1 cellular context compared by ENCODE assay signal in the genomic region with DNA sequence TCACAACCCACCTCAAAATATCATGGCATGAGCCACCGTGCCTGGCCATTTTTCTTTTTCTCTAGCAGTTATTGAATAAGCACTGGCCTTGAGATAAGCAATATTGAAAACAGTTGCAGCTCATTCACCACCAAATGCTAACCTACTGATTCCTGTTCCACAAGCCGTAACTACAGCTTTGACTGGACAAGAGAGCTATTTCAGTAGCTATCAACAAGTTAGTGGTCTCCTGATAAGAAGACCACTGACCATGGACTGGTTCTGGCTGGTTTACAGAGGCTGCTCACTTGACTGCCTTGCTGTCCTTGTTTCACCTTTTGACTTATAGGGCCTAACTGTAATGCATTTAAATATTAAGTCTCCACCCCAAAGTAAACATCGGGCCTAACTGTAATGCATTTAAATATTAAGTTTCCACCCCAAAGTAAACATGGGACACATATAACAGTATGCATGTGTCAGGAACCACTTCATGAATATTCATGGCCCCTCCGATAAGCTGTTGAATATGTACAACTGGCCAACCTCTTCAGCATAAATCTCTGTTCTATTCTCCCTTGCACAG.
TF ChIP-seq lines count a peak whose summit lies in the region.

No MANE protein-coding gene starts in this region.

TF ChIP-seq in K562, 482 proteins besides CTCF, POLR2A, EP300 and RAD21 (continued from another document):
- TF ChIP-seq, protein P1, sequence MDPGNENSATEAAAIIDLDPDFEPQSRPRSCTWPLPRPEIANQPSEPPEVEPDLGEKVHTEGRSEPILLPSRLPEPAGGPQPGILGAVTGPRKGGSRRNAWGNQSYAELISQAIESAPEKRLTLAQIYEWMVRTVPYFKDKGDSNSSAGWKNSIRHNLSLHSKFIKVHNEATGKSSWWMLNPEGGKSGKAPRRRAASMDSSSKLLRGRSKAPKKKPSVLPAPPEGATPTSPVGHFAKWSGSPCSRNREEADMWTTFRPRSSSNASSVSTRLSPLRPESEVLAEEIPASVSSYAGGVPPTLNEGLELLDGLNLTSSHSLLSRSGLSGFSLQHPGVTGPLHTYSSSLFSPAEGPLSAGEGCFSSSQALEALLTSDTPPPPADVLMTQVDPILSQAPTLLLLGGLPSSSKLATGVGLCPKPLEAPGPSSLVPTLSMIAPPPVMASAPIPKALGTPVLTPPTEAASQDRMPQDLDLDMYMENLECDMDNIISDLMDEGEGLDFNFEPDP (CRISPR knock-in tag; IDR thresholded peaks at IDR 0.05) = no peak
- no peak for TF ChIP-seq WHSC1 (IDR thresholded peaks at IDR 0.05; ENCODE audit: low read length)
- TF ChIP-seq DMBX1 (CRISPR knock-in tag; IDR thresholded peaks at IDR 0.05; ENCODE audit: borderline replicate concordance) = no peak
- no peak for TF ChIP-seq POLR2B (IDR thresholded peaks at IDR 0.05; ENCODE audit: low read depth, partially characterized antibody)
- 0 out of 4 replicates have a peak, but pooled peaks of 1 of the 2 experiments have one; percentile 8 for TF ChIP-seq TRIM24 (IDR thresholded peaks at IDR 0.05)
- no peak for TF ChIP-seq DACH1 (IDR thresholded peaks at IDR 0.05; ENCODE audit: partially characterized antibody)
- no peak for TF ChIP-seq LARP7 (IDR thresholded peaks at IDR 0.05)
- TF ChIP-seq ZNF561 (CRISPR knock-in tag; conservative IDR thresholded peaks at IDR 0.05) = no peak
- TF ChIP-seq TBL1XR1 (IDR thresholded peaks at IDR 0.05; ENCODE audit: low read length in 2 of 2) = no peak
- TF ChIP-seq, protein P2, sequence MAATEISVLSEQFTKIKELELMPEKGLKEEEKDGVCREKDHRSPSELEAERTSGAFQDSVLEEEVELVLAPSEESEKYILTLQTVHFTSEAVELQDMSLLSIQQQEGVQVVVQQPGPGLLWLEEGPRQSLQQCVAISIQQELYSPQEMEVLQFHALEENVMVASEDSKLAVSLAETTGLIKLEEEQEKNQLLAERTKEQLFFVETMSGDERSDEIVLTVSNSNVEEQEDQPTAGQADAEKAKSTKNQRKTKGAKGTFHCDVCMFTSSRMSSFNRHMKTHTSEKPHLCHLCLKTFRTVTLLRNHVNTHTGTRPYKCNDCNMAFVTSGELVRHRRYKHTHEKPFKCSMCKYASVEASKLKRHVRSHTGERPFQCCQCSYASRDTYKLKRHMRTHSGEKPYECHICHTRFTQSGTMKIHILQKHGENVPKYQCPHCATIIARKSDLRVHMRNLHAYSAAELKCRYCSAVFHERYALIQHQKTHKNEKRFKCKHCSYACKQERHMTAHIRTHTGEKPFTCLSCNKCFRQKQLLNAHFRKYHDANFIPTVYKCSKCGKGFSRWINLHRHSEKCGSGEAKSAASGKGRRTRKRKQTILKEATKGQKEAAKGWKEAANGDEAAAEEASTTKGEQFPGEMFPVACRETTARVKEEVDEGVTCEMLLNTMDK (IDR thresholded peaks at IDR 0.05; ENCODE audit: borderline replicate concordance, insufficient read depth, low read depth, low read length, poor library complexity, severe bottlenecking) = no peak
- TF ChIP-seq SREBF2 (CRISPR knock-in tag; IDR thresholded peaks at IDR 0.05) = no peak
- TF ChIP-seq FOXK1 (CRISPR knock-in tag; IDR thresholded peaks at IDR 0.05; ENCODE audit: borderline replicate concordance) = 0 out of 2 replicates have a peak, but pooled peaks have one; percentile 41
- no peak for TF ChIP-seq KLF13 (tag; IDR thresholded peaks at IDR 0.05; ENCODE audit: borderline replicate concordance, low read depth)
- TF ChIP-seq, protein P3, sequence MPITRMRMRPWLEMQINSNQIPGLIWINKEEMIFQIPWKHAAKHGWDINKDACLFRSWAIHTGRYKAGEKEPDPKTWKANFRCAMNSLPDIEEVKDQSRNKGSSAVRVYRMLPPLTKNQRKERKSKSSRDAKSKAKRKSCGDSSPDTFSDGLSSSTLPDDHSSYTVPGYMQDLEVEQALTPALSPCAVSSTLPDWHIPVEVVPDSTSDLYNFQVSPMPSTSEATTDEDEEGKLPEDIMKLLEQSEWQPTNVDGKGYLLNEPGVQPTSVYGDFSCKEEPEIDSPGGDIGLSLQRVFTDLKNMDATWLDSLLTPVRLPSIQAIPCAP (CRISPR knock-in tag; IDR thresholded peaks at IDR 0.05; ENCODE audit: borderline replicate concordance) = no peak
- no peak for TF ChIP-seq ZNF124 (CRISPR knock-in tag; IDR thresholded peaks at IDR 0.05)
- no peak for TF ChIP-seq JUN (IDR thresholded peaks at IDR 0.05; ENCODE audit: borderline replicate concordance, low read depth, low read length)
- TF ChIP-seq JUN (CRISPR knock-in tag; IDR thresholded peaks at IDR 0.05; ENCODE audit: borderline replicate concordance) = no peak
- TF ChIP-seq ZNF408 (CRISPR knock-in tag; IDR thresholded peaks at IDR 0.05; ENCODE audit: low read depth) = no peak
- TF ChIP-seq FOSL1 (tag; conservative IDR thresholded peaks at IDR 0.05) = no peak
- no peak for TF ChIP-seq ZBED1 (IDR thresholded peaks at IDR 0.05)
- no peak for TF ChIP-seq ESRRA (IDR thresholded peaks at IDR 0.05; ENCODE audit: borderline replicate concordance, low read depth)
- no peak for TF ChIP-seq FOXJ2 (tag; IDR thresholded peaks at IDR 0.05)
- TF ChIP-seq, protein P4, sequence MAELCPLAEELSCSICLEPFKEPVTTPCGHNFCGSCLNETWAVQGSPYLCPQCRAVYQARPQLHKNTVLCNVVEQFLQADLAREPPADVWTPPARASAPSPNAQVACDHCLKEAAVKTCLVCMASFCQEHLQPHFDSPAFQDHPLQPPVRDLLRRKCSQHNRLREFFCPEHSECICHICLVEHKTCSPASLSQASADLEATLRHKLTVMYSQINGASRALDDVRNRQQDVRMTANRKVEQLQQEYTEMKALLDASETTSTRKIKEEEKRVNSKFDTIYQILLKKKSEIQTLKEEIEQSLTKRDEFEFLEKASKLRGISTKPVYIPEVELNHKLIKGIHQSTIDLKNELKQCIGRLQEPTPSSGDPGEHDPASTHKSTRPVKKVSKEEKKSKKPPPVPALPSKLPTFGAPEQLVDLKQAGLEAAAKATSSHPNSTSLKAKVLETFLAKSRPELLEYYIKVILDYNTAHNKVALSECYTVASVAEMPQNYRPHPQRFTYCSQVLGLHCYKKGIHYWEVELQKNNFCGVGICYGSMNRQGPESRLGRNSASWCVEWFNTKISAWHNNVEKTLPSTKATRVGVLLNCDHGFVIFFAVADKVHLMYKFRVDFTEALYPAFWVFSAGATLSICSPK (IDR thresholded peaks at IDR 0.05; ENCODE audit: borderline replicate concordance) = no peak
- no peak for TF ChIP-seq BDP1 (IDR thresholded peaks at IDR 0.05; ENCODE audit: insufficient read depth, insufficient read length)
- no peak for TF ChIP-seq HDAC2 (IDR thresholded peaks at IDR 0.05)
- TF ChIP-seq CAMTA2 (CRISPR knock-in tag; conservative IDR thresholded peaks at IDR 0.05) = no peak
- no peak for TF ChIP-seq COPS2 (conservative IDR thresholded peaks at IDR 0.05)
